ENCODE assay signal across 12 cellular contexts in genomic region chr1:247119600-247120407, GRCh38. TPM values are rescaled to one million over a fixed set of nuclear protein-coding genes. Genes with fewer than 3 reads are reported as not detected.
A peak's percentile ranks its signal among the peaks of the same experiment; 100 is the strongest.
DNase-seq lines count a peak whose midpoint lies in the region; ATAC-seq and TF ChIP-seq lines count a peak whose summit lies in the region.
"Had no signal": no experiment of that assay in that cellular context is flagged by ENCODE, and none has a peak within 500 bp of the region (broad histone marks: within the 10 kb centered on the region; RNA-seq: fewer than 3 reads in every experiment).

No MANE protein-coding gene starts in this region.

- H3K27me3 ChIP-seq in BE2C, result no peaks in the 10 kb centered on the region

- in situ Hi-C loops in GM13976 (cut with MboI; ENCODE audit: low sequenced_read_pairs, unreplicated experiment), result no loop called here

- CTCF ChIA-PET in activated CD8-positive, alpha-beta T cell treated with anti-CD3 and anti-CD28 coated beads, Interleukin-2, amount 10 ng/mL, durations not matched to agents 7 days and 5 days (lab: Charles Lee), result no interaction called here
- CTCF ChIA-PET in activated CD8-positive, alpha-beta T cell treated with anti-CD3 and anti-CD28 coated beads for 36 hours (lab: Charles Lee), result interaction anchor here (0.8 kb wide), 1 partner anchor 54 kb away, joined by 3 read pairs; no protein-coding TSS in a partner anchor

- intact Hi-C loops in activated CD8-positive, alpha-beta T cell treated with anti-CD3 and anti-CD28 coated beads for 36 hours (cut with micrococcal nuclease), result loop anchor here (10.0 kb wide), 1 partner anchor 195 kb away; no protein-coding TSS in a partner anchor
- intact Hi-C loops in left colon (cut with DNase I, micrococcal nuclease), result no loop called here

- DNase-seq in activated CD8-positive, alpha-beta T cell treated with anti-CD3 and anti-CD28 coated beads, Interleukin-2, amount 10 ng/mL, durations not matched to agents 7 days and 5 days, result no peak
- no peak for DNase-seq in activated CD8-positive, alpha-beta T cell treated with anti-CD3 and anti-CD28 coated beads for 36 hours
- peak; percentile 25 for DNase-seq in GM13976 (ENCODE audit: low spot score)
- no peak for DNase-seq in left colon
- no peak for DNase-seq in stimulated activated naive CD8-positive, alpha-beta T cell treated with anti-CD3 and anti-CD28 coated beads, Interleukin-15, Interleukin-2, amounts not matched to agents 100 U/mL and 50 U/mL, for 24 hours
- no peak for DNase-seq in putamen (ENCODE audit: low spot score)
- DNase-seq in NCI-H69 (lab: John Stamatoyannopoulos, UW), result no peak
- no peak for DNase-seq in BE2C
- DNase-seq: KG1, NCI-H2107 had no signal

- H3K4me3 Mint-ChIP-seq in activated CD8-positive, alpha-beta T cell treated with anti-CD3 and anti-CD28 coated beads, Interleukin-2, amount 10 ng/mL, durations not matched to agents 7 days and 5 days, result no peak overlapping the region
- no peak overlapping the region for H3K4me3 Mint-ChIP-seq in activated CD8-positive, alpha-beta T cell treated with anti-CD3 and anti-CD28 coated beads for 36 hours
- H3K4me3 Mint-ChIP-seq: CD14-positive monocyte, GM23338 had no signal

- POLR2A ChIA-PET in activated CD8-positive, alpha-beta T cell treated with anti-CD3 and anti-CD28 coated beads, Interleukin-2, amount 10 ng/mL, durations not matched to agents 7 days and 5 days (lab: Charles Lee), result no interaction called here
- POLR2A ChIA-PET in activated CD8-positive, alpha-beta T cell treated with anti-CD3 and anti-CD28 coated beads for 36 hours (lab: Charles Lee), result interaction anchor here (0.6 kb wide), 1 partner anchor 311 kb away, joined by 3 read pairs; no protein-coding TSS in a partner anchor

- no peak for TF ChIP-seq CTCF in activated CD8-positive, alpha-beta T cell treated with anti-CD3 and anti-CD28 coated beads for 36 hours (IDR thresholded peaks at IDR 0.05)
- no peak for TF ChIP-seq CTCF in GM13976 (IDR thresholded peaks at IDR 0.05; ENCODE audit: borderline replicate concordance, control extremely low read depth, extremely low read depth, insufficient read depth, missing control alignments)
- TF ChIP-seq CTCF in BE2C (IDR thresholded peaks at IDR 0.05; ENCODE audit: low read depth, low read length), result no peak

- peaks cover 2% of the 10 kb centered on the region for H3K4me1 Mint-ChIP-seq in activated CD8-positive, alpha-beta T cell treated with anti-CD3 and anti-CD28 coated beads, Interleukin-2, amount 10 ng/mL, durations not matched to agents 7 days and 5 days (ENCODE audit: low read depth)
- no peaks in the 10 kb centered on the region for H3K4me1 Mint-ChIP-seq in activated CD8-positive, alpha-beta T cell treated with anti-CD3 and anti-CD28 coated beads for 36 hours (ENCODE audit: low read depth)
- H3K4me1 Mint-ChIP-seq: CD14-positive monocyte, GM23338 had no signal

- no peaks in the 10 kb centered on the region for H3K4me1 ChIP-seq in BE2C

- H3K27me3 Mint-ChIP-seq in activated CD8-positive, alpha-beta T cell treated with anti-CD3 and anti-CD28 coated beads, Interleukin-2, amount 10 ng/mL, durations not matched to agents 7 days and 5 days (ENCODE audit: low read depth), result no peaks in the 10 kb centered on the region
- no peaks in the 10 kb centered on the region for H3K27me3 Mint-ChIP-seq in activated CD8-positive, alpha-beta T cell treated with anti-CD3 and anti-CD28 coated beads for 36 hours

- no peak overlapping the region for H3K4me3 ChIP-seq in BE2C (ENCODE audit: low read depth, low read length)
- H3K4me3 ChIP-seq: GM23338 had no signal

- H3K9me3 ChIP-seq in BE2C, result no peaks in the 10 kb centered on the region; the same call in 1 of the 2 replicates

- H3K9me3 Mint-ChIP-seq in activated CD8-positive, alpha-beta T cell treated with anti-CD3 and anti-CD28 coated beads, Interleukin-2, amount 10 ng/mL, durations not matched to agents 7 days and 5 days (ENCODE audit: insufficient read depth), result peaks cover 1% of the 10 kb centered on the region
- H3K9me3 Mint-ChIP-seq in activated CD8-positive, alpha-beta T cell treated with anti-CD3 and anti-CD28 coated beads for 36 hours, result peaks cover 1% of the 10 kb centered on the region

- peak; percentile 41 for ATAC-seq in activated CD8-positive, alpha-beta T cell treated with anti-CD3 and anti-CD28 coated beads, Interleukin-2, amount 10 ng/mL, durations not matched to agents 7 days and 5 days
- ATAC-seq in activated CD8-positive, alpha-beta T cell treated with anti-CD3 and anti-CD28 coated beads for 36 hours, result no peak
- ATAC-seq in left colon, result peak; percentile 18
- peak; percentile 10 for ATAC-seq in stimulated activated naive CD8-positive, alpha-beta T cell treated with anti-CD3 and anti-CD28 coated beads, Interleukin-15, Interleukin-2, amounts not matched to agents 100 U/mL and 50 U/mL, for 24 hours

- no peaks in the 10 kb centered on the region for H3K36me3 ChIP-seq in BE2C

- H3K27ac Mint-ChIP-seq in activated CD8-positive, alpha-beta T cell treated with anti-CD3 and anti-CD28 coated beads, Interleukin-2, amount 10 ng/mL, durations not matched to agents 7 days and 5 days, result no peak overlapping the region
- H3K27ac Mint-ChIP-seq in activated CD8-positive, alpha-beta T cell treated with anti-CD3 and anti-CD28 coated beads for 36 hours, result no peak overlapping the region
- H3K27ac Mint-ChIP-seq: GM23338 had no signal

- H3K36me3 Mint-ChIP-seq in activated CD8-positive, alpha-beta T cell treated with anti-CD3 and anti-CD28 coated beads, Interleukin-2, amount 10 ng/mL, durations not matched to agents 7 days and 5 days (ENCODE audit: low read depth), result peaks cover 3% of the 10 kb centered on the region
- no peaks in the 10 kb centered on the region for H3K36me3 Mint-ChIP-seq in activated CD8-positive, alpha-beta T cell treated with anti-CD3 and anti-CD28 coated beads for 36 hours (ENCODE audit: low read depth)
- H3K36me3 Mint-ChIP-seq: CD14-positive monocyte had no signal

RNA-seq across cellular contexts. Expression of gene ZNF669, which starts 15.6 kb away (rescaled TPM):
- total RNA-seq in activated CD8-positive, alpha-beta T cell treated with anti-CD3 and anti-CD28 coated beads, Interleukin-2, amount 10 ng/mL, durations not matched to agents 7 days and 5 days, result 10 to 100 TPM in 1 of 2 experiments, 1 to 10 TPM in 1; 9.5 to 10.3 TPM
- 1 to 10 TPM; 7.6 to 8.0 TPM for total RNA-seq in activated CD8-positive, alpha-beta T cell treated with anti-CD3 and anti-CD28 coated beads for 36 hours
- total RNA-seq in left colon, result 1 to 10 TPM; 4.9 to 5.9 TPM
- polyA plus RNA-seq in BE2C (2012; ENCODE audit: insufficient read depth, insufficient read length, low read depth), result 8.4 TPM

RNA-seq across cellular contexts. Expression of gene ZNF670, which starts 41.2 kb away (rescaled TPM):
- under 1 TPM; 0.34 to 0.84 TPM for total RNA-seq in activated CD8-positive, alpha-beta T cell treated with anti-CD3 and anti-CD28 coated beads, Interleukin-2, amount 10 ng/mL, durations not matched to agents 7 days and 5 days
- 1 to 10 TPM; 3.3 to 4.0 TPM for total RNA-seq in activated CD8-positive, alpha-beta T cell treated with anti-CD3 and anti-CD28 coated beads for 36 hours
- 1 to 10 TPM; 2.0 to 2.3 TPM for total RNA-seq in left colon
- polyA plus RNA-seq in BE2C (2012; ENCODE audit: insufficient read depth, insufficient read length, low read depth), result 3.8 TPM

RNA-seq across cellular contexts. Expression of gene ZNF124, which starts 52.0 kb away (rescaled TPM):
- 10 to 100 TPM; 29.1 to 32.4 TPM for total RNA-seq in activated CD8-positive, alpha-beta T cell treated with anti-CD3 and anti-CD28 coated beads, Interleukin-2, amount 10 ng/mL, durations not matched to agents 7 days and 5 days
- total RNA-seq in activated CD8-positive, alpha-beta T cell treated with anti-CD3 and anti-CD28 coated beads for 36 hours, result 10 to 100 TPM; 15.5 to 16.8 TPM
- 10 to 100 TPM; 36.9 to 62.3 TPM for total RNA-seq in left colon
- polyA plus RNA-seq in BE2C (2012; ENCODE audit: insufficient read depth, insufficient read length, low read depth), result 5.2 TPM
